In the genomic region with DNA sequence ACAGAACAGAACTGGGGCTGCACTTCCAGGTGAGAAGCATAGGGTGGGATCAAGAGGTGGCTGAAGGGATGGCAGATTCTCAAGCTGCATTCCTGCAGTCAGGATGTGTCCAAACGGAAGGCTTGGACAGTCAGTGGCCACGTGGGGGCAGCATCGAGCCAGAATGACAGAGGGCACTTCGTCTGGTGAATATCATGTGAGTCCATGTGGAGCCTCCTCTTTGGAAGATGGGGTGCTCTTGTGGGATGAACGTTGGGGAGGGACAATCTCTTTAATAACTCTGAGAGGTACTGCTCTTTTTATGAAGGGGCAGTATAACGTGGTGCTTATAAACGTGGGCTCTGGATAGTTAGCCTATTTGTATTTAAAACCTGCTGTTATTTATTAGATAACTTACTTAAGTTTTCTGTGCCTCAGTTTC, we compare ENCODE assay signal across 8 cellular contexts.
DNase-seq lines count a peak whose midpoint lies in the region; ATAC-seq and TF ChIP-seq lines count a peak whose summit lies in the region.

No MANE protein-coding gene starts in this region.

- H3K9me2 ChIP-seq in PC-9 (ENCODE audit: insufficient read depth): no peaks in the 10 kb centered on the region

- 13 to 26% methylated on average over 7 of the region's 7 CpGs for WGBS in testis, 2 donors

- CTCF ChIA-PET in PC-9 (lab: Charles Lee): interaction anchor here (0.6 to 1.2 kb wide), 3 partner anchors 12 to 600 kb away, joined by 4 to 5 read pairs (median 4); no protein-coding TSS in a partner anchor

- no peak overlapping the region for H3K27ac Mint-ChIP-seq in activated T-helper 17 cell treated with anti-CD3 and anti-CD28 coated beads, Interleukin-2, amount 50 U/mL, for 72 hours

- H3F3A ChIP-seq in PC-9 (ENCODE audit: insufficient read depth, low read depth): no peaks in the 10 kb centered on the region; the same call in 1 of the 2 replicates

- H3K36me3 ChIP-seq in PC-9 (ENCODE audit: low read depth): no peaks in the 10 kb centered on the region
- H3K36me3 ChIP-seq in testis (ENCODE audit: low read depth, missing control alignments): no peaks in the 10 kb centered on the region

- H2AFZ ChIP-seq in PC-9: no peak overlapping the region

- H3K4me3 ChIP-seq in PC-9 (no peak overlapping the region), fibroblast of villous mesenchyme (ENCODE audit: low read depth, low read length) (no peak overlapping the region), testis (no peak overlapping the region)

- intact Hi-C loops in PC-9 (cut with micrococcal nuclease; ENCODE audit: unreplicated experiment): loop anchor here (1.0 to 5.0 kb wide), 3 partner anchors 346 to 575 kb away; no protein-coding TSS in a partner anchor
- intact Hi-C loops in testis (cut with DNase I; ENCODE audit: low total_unique reads): loop anchor here (10.0 kb wide), 2 partner anchors 243 to 483 kb away; no protein-coding TSS in a partner anchor

- no peaks in the 10 kb centered on the region for H3K9me3 ChIP-seq in PC-9 (ENCODE audit: insufficient read depth, low read depth)
- no peaks in the 10 kb centered on the region for H3K9me3 ChIP-seq in testis

- no peak overlapping the region for H3K27ac ChIP-seq in PC-9
- no peak overlapping the region for H3K27ac ChIP-seq in testis

- peak; percentile 59 for ATAC-seq in activated T-helper 17 cell treated with anti-CD3 and anti-CD28 coated beads, Interleukin-2, amount 50 U/mL, for 72 hours (replicated peaks)
- no peak for ATAC-seq in HG03159 (IDR thresholded peaks at IDR 0.05; ENCODE audit: unreplicated experiment)

- no peak overlapping the region for H3K4me2 ChIP-seq in PC-9

- H3K4me1 Mint-ChIP-seq in activated T-helper 17 cell treated with anti-CD3 and anti-CD28 coated beads, Interleukin-2, amount 50 U/mL, for 72 hours: no peaks in the 10 kb centered on the region

- H3K9me3 Mint-ChIP-seq in activated T-helper 17 cell treated with anti-CD3 and anti-CD28 coated beads, Interleukin-2, amount 50 U/mL, for 72 hours: no peaks in the 10 kb centered on the region

- H4K20me1 ChIP-seq in PC-9 (ENCODE audit: insufficient read depth): no peaks in the 10 kb centered on the region

- H3K4me1 ChIP-seq in PC-9 (replicated peaks; ENCODE audit: insufficient read depth) (no peaks in the 10 kb centered on the region), testis (no peaks in the 10 kb centered on the region)

- POLR2A ChIA-PET in PC-9 (lab: Charles Lee; ENCODE audit: unreplicated experiment): no interaction called here

- DNase-seq in ELR (ENCODE audit: low read depth): peak; percentile 82
- peak; percentile 47 for DNase-seq in HS-5 (ENCODE audit: low read depth)
- peak; percentile 59 to 81 for DNase-seq in PC-9
- peak; percentile 71 for DNase-seq in fibroblast of villous mesenchyme (ENCODE audit: low read depth)
- DNase-seq in nucleus accumbens (lab: John Stamatoyannopoulos, UW): peak in 50 of 56 donors; percentile 14 to 93 (median 66)
- DNase-seq in testis: peak; percentile 82

- no peaks in the 10 kb centered on the region for H3K79me2 ChIP-seq in PC-9 (ENCODE audit: low read depth)

- H3K27me3 ChIP-seq in PC-9 (ENCODE audit: insufficient read depth, low read depth) (no peaks in the 10 kb centered on the region), testis (no peaks in the 10 kb centered on the region)

- TF ChIP-seq CTCF in PC-9 (conservative IDR thresholded peaks at IDR 0.05) (peak; percentile 97), fibroblast of villous mesenchyme (IDR thresholded peaks at IDR 0.05; ENCODE audit: insufficient read depth, low read depth, low read length) (peak; percentile 88), testis (IDR thresholded peaks at IDR 0.05) (peak; percentile 39 to 82 (median 70))

- TF ChIP-seq POLR2A in testis (IDR thresholded peaks at IDR 0.05): no peak

- no TSS peak for BruUV-seq in PC-9 (replicated peaks; lab: Mats Ljungman, UMichigan)

- H3K36me3 Mint-ChIP-seq in activated T-helper 17 cell treated with anti-CD3 and anti-CD28 coated beads, Interleukin-2, amount 50 U/mL, for 72 hours (ENCODE audit: low read depth): no peaks in the 10 kb centered on the region

- H3K4me3 Mint-ChIP-seq in activated T-helper 17 cell treated with anti-CD3 and anti-CD28 coated beads, Interleukin-2, amount 50 U/mL, for 72 hours: no peak overlapping the region

- H3K27me3 Mint-ChIP-seq in activated T-helper 17 cell treated with anti-CD3 and anti-CD28 coated beads, Interleukin-2, amount 50 U/mL, for 72 hours: peaks cover 10% of the 10 kb centered on the region
